In the genomic region with DNA sequence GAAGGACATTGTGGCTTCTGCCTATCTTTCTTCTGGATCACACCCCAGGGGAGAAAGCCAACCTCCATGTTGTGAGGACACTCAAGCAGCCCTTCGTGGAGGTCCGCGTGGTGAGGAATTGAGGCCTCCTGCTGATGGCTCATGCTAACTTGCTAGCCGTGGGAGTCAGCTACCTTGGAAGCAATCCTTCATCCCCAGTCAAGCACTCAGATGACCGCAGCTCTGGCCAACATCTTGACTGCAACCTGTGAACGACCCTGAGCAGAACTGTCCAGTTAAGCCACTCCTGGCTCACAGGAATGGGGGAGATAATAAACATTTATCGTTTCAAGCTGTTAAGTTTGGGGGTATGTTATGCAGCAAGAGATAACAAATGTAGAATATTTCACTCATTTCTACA, we compare ENCODE assay signal across 1 cellular context.
A peak's percentile ranks its signal among the peaks of the same experiment; 100 is the strongest.
TF ChIP-seq lines count a peak whose summit lies in the region.

No MANE protein-coding gene starts in this region.

TF ChIP-seq in K562, 482 proteins besides CTCF, POLR2A, EP300 and RAD21 (continued from another document):
- TF ChIP-seq RAD51 (IDR thresholded peaks at IDR 0.05; ENCODE audit: borderline replicate concordance, low read depth) (no peak), ZNF589 (CRISPR knock-in tag; IDR thresholded peaks at IDR 0.05; ENCODE audit: low read depth) (no peak), ZBTB33 (CRISPR knock-in tag; IDR thresholded peaks at IDR 0.05) (0 out of 2 replicates have a peak, but pooled peaks have one; percentile 57), TCF3 (CRISPR knock-in tag; IDR thresholded peaks at IDR 0.05) (peak; percentile 60)
